9 cellular contexts compared by ENCODE assay signal in genomic region chr1:207579436-207579799, GRCh38.
DNase-seq lines count a peak whose midpoint lies in the region; ATAC-seq and TF ChIP-seq lines count a peak whose summit lies in the region.
"Had no signal": no experiment of that assay in that cellular context is flagged by ENCODE, and none has a peak within 500 bp of the region (broad histone marks: within the 10 kb centered on the region; RNA-seq: fewer than 3 reads in every experiment).

No MANE protein-coding gene starts in this region.

- H3K27me3 ChIP-seq in RWPE2 (ENCODE audit: insufficient read depth, poor library complexity, severe bottlenecking) (no peaks in the 10 kb centered on the region), right lobe of liver (no peaks in the 10 kb centered on the region), testis (no peaks in the 10 kb centered on the region)
- H3K27me3 ChIP-seq: BLaER1 treated with 17β-estradiol and CSF1 and Interleukin-3, amounts not matched to agents 10 nM and 100 nM had no signal

- H3K9me3 ChIP-seq in RWPE2 (ENCODE audit: severe bottlenecking) (no peaks in the 10 kb centered on the region), right lobe of liver (no peaks in the 10 kb centered on the region), testis (no peaks in the 10 kb centered on the region)
- H3K9me3 ChIP-seq: BLaER1 treated with 17β-estradiol and CSF1 and Interleukin-3, amounts not matched to agents 10 nM and 100 nM had no signal

- H3K4me3 ChIP-seq in RWPE2 (ENCODE audit: severe bottlenecking): no peak overlapping the region
- no peak overlapping the region for H3K4me3 ChIP-seq in right lobe of liver
- H3K4me3 ChIP-seq in testis: no peak overlapping the region
- H3K4me3 ChIP-seq: BLaER1 treated with 17β-estradiol and CSF1 and Interleukin-3, amounts not matched to agents 10 nM and 100 nM had no signal

- DNase-seq in NCI-H510A treated with DMSO at 0.1 percent for 48 hours (lab: John Stamatoyannopoulos, UW): peak; percentile 29
- no peak for DNase-seq in NCI-H510A (lab: John Stamatoyannopoulos, UW)
- peak; percentile 43 for DNase-seq in GM20000 (ENCODE audit: low spot score)
- peak; percentile 13 for DNase-seq in HuH-7 (ENCODE audit: low spot score)
- DNase-seq in RWPE2 (ENCODE audit: low spot score): no peak
- DNase-seq in central memory CD4-positive, alpha-beta T cell: peak; percentile 16
- DNase-seq in right lobe of liver: peak in 2 of 3 donors; percentile 16 to 53
- DNase-seq in testis: peak; percentile 66

- 10% methylated on average over 3 of the region's 4 CpGs for WGBS in right lobe of liver (ENCODE audit: insufficient coverage, low coverage, low lambda C conversion rate, missing lambda C conversion rate)
- 18 to 23% methylated on average over 4 of the region's 4 CpGs for WGBS in testis, 2 donors

- H3K36me3 ChIP-seq in RWPE2 (ENCODE audit: low read depth) (no peaks in the 10 kb centered on the region), right lobe of liver (no peaks in the 10 kb centered on the region), testis (ENCODE audit: low read depth, missing control alignments) (no peaks in the 10 kb centered on the region)
- H3K36me3 ChIP-seq: BLaER1 treated with 17β-estradiol and CSF1 and Interleukin-3, amounts not matched to agents 10 nM and 100 nM had no signal

- H3K27ac ChIP-seq in RWPE2 (ENCODE audit: poor library complexity, severe bottlenecking) (no peak overlapping the region), right lobe of liver (no peak overlapping the region), testis (no peak overlapping the region)
- H3K27ac ChIP-seq: BLaER1 treated with 17β-estradiol and CSF1 and Interleukin-3, amounts not matched to agents 10 nM and 100 nM had no signal

- TF ChIP-seq CTCF in GM20000 (IDR thresholded peaks at IDR 0.05; ENCODE audit: extremely low read depth, missing control alignments) (peak; percentile 29), RWPE2 (IDR thresholded peaks at IDR 0.05; ENCODE audit: poor library complexity, severe bottlenecking) (peak; percentile 62), right lobe of liver (IDR thresholded peaks at IDR 0.05) (peak; percentile 41 to 55 (median 46)), testis (IDR thresholded peaks at IDR 0.05) (peak in 1 of 3 experiments; percentile 33)

- intact Hi-C loops in right lobe of liver (cut with DNase I) (no loop called here), testis (cut with DNase I; ENCODE audit: low total_unique reads) (no loop called here)

- peak; percentile 85 for ATAC-seq in RWPE2 (ENCODE audit: low read depth)
- ATAC-seq in right lobe of liver: peak; percentile 83 to 90 (median 85)

- TF ChIP-seq POLR2A in right lobe of liver (IDR thresholded peaks at IDR 0.05): no peak
- no peak for TF ChIP-seq POLR2A in testis (IDR thresholded peaks at IDR 0.05)

- H3K4me1 ChIP-seq in RWPE2 (ENCODE audit: insufficient read depth, poor library complexity, severe bottlenecking) (no peaks in the 10 kb centered on the region), right lobe of liver (no peaks in the 10 kb centered on the region), testis (no peaks in the 10 kb centered on the region)

Comparison
In these comparisons a context has a peak if more than half of its experiments do, and no peak if none do; other contexts are left out.
1. DNase-seq: peak in NCI-H510A treated with DMSO at 0.1 percent for 48 hours (single experiment), GM20000 (single experiment), HuH-7 (single experiment), central memory CD4-positive, alpha-beta T cell (single experiment), right lobe of liver (2 of 3) and testis (single experiment); none in NCI-H510A (single experiment) and RWPE2 (single experiment).